In genomic region chr6:163645560-163645959, GRCh38 we compare ENCODE assay signal across 20 cellular contexts.
A peak's percentile ranks its signal among the peaks of the same experiment; 100 is the strongest.
DNase-seq lines count a peak whose midpoint lies in the region; ATAC-seq, FAIRE-seq and TF ChIP-seq lines count a peak whose summit lies in the region.
"Had no signal": no experiment of that assay in that cellular context is flagged by ENCODE, and none has a peak within 500 bp of the region (broad histone marks: within the 10 kb centered on the region; RNA-seq: fewer than 3 reads in every experiment).

No MANE protein-coding gene starts in this region.

- H3K9me3 ChIP-seq in breast epithelium: no peaks in the 10 kb centered on the region
- H3K9me3 ChIP-seq in keratinocyte (ENCODE audit: control insufficient read depth, low read depth, low read length): no peaks in the 10 kb centered on the region
- H3K9me3 ChIP-seq: MG63 had no signal

- no peaks in the 10 kb centered on the region for H3K27me3 Mint-ChIP-seq in MCF 10A (ENCODE audit: insufficient read depth, unreplicated experiment)
- H3K27me3 Mint-ChIP-seq in activated CD8-positive, alpha-beta T cell treated with anti-CD3 and anti-CD28 coated beads for 36 hours: peaks cover 2% of the 10 kb centered on the region

- CTCF ChIA-PET in MCF 10A (lab: Yijun Ruan, JAX): no interaction called here
- CTCF ChIA-PET in activated CD8-positive, alpha-beta T cell treated with anti-CD3 and anti-CD28 coated beads for 36 hours (lab: Charles Lee): no interaction called here

- H3K27ac Mint-ChIP-seq in MCF 10A (ENCODE audit: low read depth, unreplicated experiment): no peak overlapping the region
- no peak overlapping the region for H3K27ac Mint-ChIP-seq in activated CD8-positive, alpha-beta T cell treated with anti-CD3 and anti-CD28 coated beads for 36 hours

- no peaks in the 10 kb centered on the region for H3K36me3 Mint-ChIP-seq in MCF 10A (ENCODE audit: insufficient read depth, unreplicated experiment)
- no peaks in the 10 kb centered on the region for H3K36me3 Mint-ChIP-seq in activated CD8-positive, alpha-beta T cell treated with anti-CD3 and anti-CD28 coated beads for 36 hours (ENCODE audit: low read depth)

- no peak overlapping the region for H3K4me3 Mint-ChIP-seq in MCF 10A (ENCODE audit: unreplicated experiment)
- no peak overlapping the region for H3K4me3 Mint-ChIP-seq in activated CD8-positive, alpha-beta T cell treated with anti-CD3 and anti-CD28 coated beads for 36 hours

- no TSS peak for BruUV-seq in MCF 10A (replicated peaks; lab: Mats Ljungman, UMichigan)

- dilution Hi-C loops in keratinocyte (cut with MboI; ENCODE audit: extremely low pct_ligation_motif_present, low sequenced_read_pairs): no loop called here

- H3K4me2 ChIP-seq in keratinocyte (ENCODE audit: control insufficient read depth, extremely low read depth, insufficient read depth, low read depth, low read length): peak overlapping the region; percentile 30

- TF ChIP-seq POLR2A in breast epithelium (IDR thresholded peaks at IDR 0.05): no peak

- POLR2A ChIA-PET in MCF 10A (lab: Yijun Ruan, JAX): interaction anchor here (0.7 to 1.4 kb wide), 2 partner anchors 60 to 122 kb away, joined by 3 to 4 read pairs; no protein-coding TSS in a partner anchor
- POLR2A ChIA-PET in activated CD8-positive, alpha-beta T cell treated with anti-CD3 and anti-CD28 coated beads for 36 hours (lab: Charles Lee): no interaction called here

- H3K9me3 Mint-ChIP-seq in MCF 10A (ENCODE audit: unreplicated experiment): no peaks in the 10 kb centered on the region
- H3K9me3 Mint-ChIP-seq in activated CD8-positive, alpha-beta T cell treated with anti-CD3 and anti-CD28 coated beads for 36 hours: no peaks in the 10 kb centered on the region

- no peak overlapping the region for H3K27ac ChIP-seq in breast epithelium
- no peak overlapping the region for H3K27ac ChIP-seq in keratinocyte (ENCODE audit: control insufficient read depth, insufficient read depth, low read length)
- H3K27ac ChIP-seq: 22Rv1 had no signal

- DNase-seq in MCF 10A (ENCODE audit: unreplicated experiment) (peak; percentile 71), breast epithelium (ENCODE audit: low spot score in 2 of 2) (no peak), bronchial epithelial cell (ENCODE audit: low read depth) (peak; percentile 18), keratinocyte (ENCODE audit: low read depth, low spot score) (peak; percentile 17), midbrain (lab: John Stamatoyannopoulos, UW) (no peak), NCI-H446 treated with DMSO at 0.1 percent for 48 hours (lab: John Stamatoyannopoulos, UW) (no peak)
- DNase-seq in activated naive CD4-positive, alpha-beta T cell treated with anti-CD3 and anti-CD28 coated beads, Interleukin-2, amount 50 U/mL, for 16 hours: no peak
- no peak for DNase-seq in activated CD8-positive, alpha-beta T cell treated with anti-CD3 and anti-CD28 coated beads for 36 hours
- DNase-seq: COR-L47, GDM1, MG63, NCI-H1048, NCI-H1436, NCI-H1930, NCI-H226, NCI-H524 treated with DMSO at 0.1 percent for 48 hours, PC-3 had no signal

- no peak for FAIRE-seq in bronchial epithelial cell (lab: Jason Lieb, UNC)
- FAIRE-seq in keratinocyte (lab: Jason Lieb, UNC): peak; percentile 85
- FAIRE-seq: GM18507, H1 had no signal

- no peaks in the 10 kb centered on the region for H3K79me2 ChIP-seq in keratinocyte (ENCODE audit: control insufficient read depth, insufficient read depth, low read length)

- H3K36me3 ChIP-seq in breast epithelium (no peaks in the 10 kb centered on the region), bronchial epithelial cell (ENCODE audit: control insufficient read depth, insufficient read depth, low read length) (no peaks in the 10 kb centered on the region), keratinocyte (ENCODE audit: control insufficient read depth in 2 of 2, extremely low read depth in 1 of 2, insufficient read depth in 2 of 2, low read length in 2 of 2) (no peaks in the 10 kb centered on the region)
- H3K36me3 ChIP-seq: MG63 had no signal

- H3K9ac ChIP-seq in keratinocyte (ENCODE audit: control insufficient read depth, extremely low read depth, insufficient read depth, low read length): no peak overlapping the region

- intact Hi-C loops in MCF 10A (cut with micrococcal nuclease) (no loop called here), breast epithelium (cut with DNase I; ENCODE audit: low total_unique reads) (no loop called here)
- intact Hi-C loops in activated CD8-positive, alpha-beta T cell treated with anti-CD3 and anti-CD28 coated beads for 36 hours (cut with micrococcal nuclease): no loop called here

- H3K27me3 ChIP-seq in breast epithelium (no peaks in the 10 kb centered on the region), bronchial epithelial cell (ENCODE audit: control insufficient read depth, insufficient read depth, low read length) (no peaks in the 10 kb centered on the region), keratinocyte (ENCODE audit: control insufficient read depth, extremely low read depth, insufficient read depth, low read length) (no peaks in the 10 kb centered on the region)
- H3K27me3 ChIP-seq: MG63 had no signal

- no peaks in the 10 kb centered on the region for H3K4me1 ChIP-seq in breast epithelium
- H3K4me1 ChIP-seq in keratinocyte (ENCODE audit: control insufficient read depth, extremely low read depth, insufficient read depth, low read length): no peaks in the 10 kb centered on the region

- no peaks in the 10 kb centered on the region for H4K20me1 ChIP-seq in keratinocyte (ENCODE audit: control insufficient read depth, extremely low read depth, insufficient read depth, low read length)

- H3K4me3 ChIP-seq in breast epithelium (no peak overlapping the region), bronchial epithelial cell (ENCODE audit: low read depth, low read length) (no peak overlapping the region), keratinocyte (ENCODE audit: control insufficient read depth in 2 of 3, extremely low read depth in 1 of 3, insufficient read depth in 2 of 3, low read depth in 1 of 3, low read length in 3 of 3) (no peak overlapping the region)
- H3K4me3 ChIP-seq: MG63 had no signal

- TF ChIP-seq CTCF in MCF 10A (IDR thresholded peaks at IDR 0.05; ENCODE audit: unreplicated experiment): no peak
- TF ChIP-seq CTCF in breast epithelium (IDR thresholded peaks at IDR 0.05): no peak
- no peak for TF ChIP-seq CTCF in bronchial epithelial cell (IDR thresholded peaks at IDR 0.05; ENCODE audit: insufficient read depth, low read length, severe bottlenecking)
- no peak for TF ChIP-seq CTCF in keratinocyte (optimal IDR thresholded peaks at IDR 0.05 in 1 of 3, IDR thresholded peaks at IDR 0.05 in 1 of 3, conservative IDR thresholded peaks at IDR 0.05 in 1 of 3; ENCODE audit: extremely low read depth in 1 of 3, insufficient read depth in 2 of 3, low read length in 3 of 3)
- TF ChIP-seq CTCF in activated CD8-positive, alpha-beta T cell treated with anti-CD3 and anti-CD28 coated beads for 36 hours (IDR thresholded peaks at IDR 0.05): no peak

- H3K4me1 Mint-ChIP-seq in MCF 10A (ENCODE audit: insufficient read depth, unreplicated experiment): peaks cover 11% of the 10 kb centered on the region
- H3K4me1 Mint-ChIP-seq in activated CD8-positive, alpha-beta T cell treated with anti-CD3 and anti-CD28 coated beads for 36 hours (ENCODE audit: low read depth): no peaks in the 10 kb centered on the region

- H3K9me1 ChIP-seq in keratinocyte (ENCODE audit: control insufficient read depth, extremely low read depth, insufficient read depth, low read length): no peaks in the 10 kb centered on the region

- H2AFZ ChIP-seq in keratinocyte (ENCODE audit: control insufficient read depth, low read length): no peak overlapping the region

- ATAC-seq in activated CD8-positive, alpha-beta T cell treated with anti-CD3 and anti-CD28 coated beads for 36 hours: no peak
- ATAC-seq: PC-3 had no signal

Comparison
In these comparisons a context has a peak if more than half of its experiments do, and no peak if none do; other contexts are left out.
1. DNase-seq: peak in MCF 10A (single experiment), bronchial epithelial cell (single experiment) and keratinocyte (single experiment); none in breast epithelium (0 of 2), midbrain (single experiment), activated naive CD4-positive, alpha-beta T cell treated with anti-CD3 and anti-CD28 coated beads, Interleukin-2, amount 50 U/mL, for 16 hours (single experiment), activated CD8-positive, alpha-beta T cell treated with anti-CD3 and anti-CD28 coated beads for 36 hours (single experiment) and NCI-H446 treated with DMSO at 0.1 percent for 48 hours (single experiment).